ENCODE assay signal across 8 cellular contexts in the genomic region with DNA sequence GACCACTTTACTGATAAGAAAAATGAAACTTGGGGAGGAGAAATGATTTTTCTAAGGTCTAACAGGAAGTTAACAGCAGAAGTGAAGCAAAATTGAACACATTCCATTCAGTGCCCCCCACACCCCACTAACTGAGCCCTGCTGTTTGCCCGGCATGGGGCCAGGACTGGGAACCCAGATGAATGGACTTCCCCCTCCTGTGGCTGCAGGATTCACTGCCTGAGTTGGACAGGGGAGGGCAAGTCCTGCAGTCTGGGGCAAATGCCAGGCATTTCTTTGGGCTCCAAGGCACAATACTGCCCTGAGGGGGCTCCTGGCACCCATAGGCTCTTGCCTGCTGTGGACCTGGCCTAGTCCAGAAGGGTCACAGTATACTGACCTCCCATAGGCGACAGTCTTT.
DNase-seq lines count a peak whose midpoint lies in the region; ATAC-seq and TF ChIP-seq lines count a peak whose summit lies in the region.
"Had no signal": no experiment of that assay in that cellular context is flagged by ENCODE, and none has a peak within 500 bp of the region (broad histone marks: within the 10 kb centered on the region; RNA-seq: fewer than 3 reads in every experiment).

No MANE protein-coding gene starts in this region.

- peaks cover 3% of the 10 kb centered on the region for H3K36me3 Mint-ChIP-seq in nephron (ENCODE audit: low read depth)

- TF ChIP-seq CTCF in choroid plexus epithelial cell (conservative IDR thresholded peaks at IDR 0.05; ENCODE audit: low read depth, low read length) (peak; percentile 61), nephron (IDR thresholded peaks at IDR 0.05; ENCODE audit: unreplicated experiment in 3 of 3) (no peak)

- no peaks in the 10 kb centered on the region for H3K9me3 Mint-ChIP-seq in nephron

- no peak overlapping the region for H3K4me3 ChIP-seq in choroid plexus epithelial cell (ENCODE audit: low read depth, low read length)

- DNase-seq in choroid plexus epithelial cell (ENCODE audit: low read depth) (peak; percentile 81), NCI-H1417 (lab: John Stamatoyannopoulos, UW) (no peak)
- no peak for DNase-seq in activated CD4-positive, alpha-beta T cell treated with anti-CD3 and anti-CD28 coated beads, Interleukin-2, amount 50 U/mL, for 1 hour
- DNase-seq: NCI-H1930 had no signal

- peaks cover 11% of the 10 kb centered on the region for H3K4me1 Mint-ChIP-seq in nephron

- peak; percentile 12 for ATAC-seq in GM18858 (IDR thresholded peaks at IDR 0.05; ENCODE audit: unreplicated experiment)
- peak; percentile 29 for ATAC-seq in HG03432 (IDR thresholded peaks at IDR 0.05; ENCODE audit: unreplicated experiment)
- ATAC-seq in GM21529 (IDR thresholded peaks at IDR 0.05; ENCODE audit: unreplicated experiment) = no peak

- peak overlapping the region in 2 of 3 experiments; percentile 55 to 81 for H3K27ac Mint-ChIP-seq in nephron

- H3K4me3 Mint-ChIP-seq in nephron = no peak overlapping the region

- no peaks in the 10 kb centered on the region for H3K27me3 Mint-ChIP-seq in nephron (ENCODE audit: low read depth)
